2 cellular contexts compared by ENCODE assay signal in the genomic region with DNA sequence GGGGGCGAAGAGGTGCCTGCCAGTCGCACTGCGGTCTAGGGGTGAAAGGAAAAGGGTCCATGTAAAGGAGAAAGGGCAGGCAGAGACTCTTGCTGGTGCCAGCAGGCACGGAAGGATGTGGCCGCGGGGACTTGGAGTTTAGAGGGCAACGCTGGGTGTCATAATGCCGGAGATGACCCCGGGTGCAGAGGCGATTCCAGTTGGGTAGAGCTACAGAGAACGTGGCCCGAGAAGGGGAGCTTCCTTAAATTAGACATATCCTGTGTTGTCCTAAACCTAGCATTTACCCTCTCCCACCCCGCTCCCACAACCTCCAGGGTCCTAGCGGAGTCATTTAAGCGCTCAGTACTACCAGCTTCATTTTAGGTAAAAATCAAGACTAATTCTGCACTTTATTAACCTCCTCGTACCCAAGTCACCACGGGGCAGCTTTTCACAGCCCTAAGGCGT.
TF ChIP-seq lines count a peak whose summit lies in the region.

No MANE protein-coding gene starts in this region.

TF ChIP-seq in IMR-90, 13 proteins besides CTCF, POLR2A, EP300 and RAD21:
- no peak for TF ChIP-seq CEBPB (IDR thresholded peaks at IDR 0.05; ENCODE audit: low read depth, low read length)

TF ChIP-seq in GM12878, 131 proteins besides CTCF, POLR2A, EP300 and RAD21:
- 0 out of 2 replicates have a peak, but pooled peaks have one; percentile 67 for TF ChIP-seq EZH2 (IDR thresholded peaks at IDR 0.05; ENCODE audit: borderline replicate concordance, control insufficient read depth, low read depth, low read length)
- TF ChIP-seq HDGF (IDR thresholded peaks at IDR 0.05) = no peak
